22 cellular contexts compared by ENCODE assay signal in the genomic region with DNA sequence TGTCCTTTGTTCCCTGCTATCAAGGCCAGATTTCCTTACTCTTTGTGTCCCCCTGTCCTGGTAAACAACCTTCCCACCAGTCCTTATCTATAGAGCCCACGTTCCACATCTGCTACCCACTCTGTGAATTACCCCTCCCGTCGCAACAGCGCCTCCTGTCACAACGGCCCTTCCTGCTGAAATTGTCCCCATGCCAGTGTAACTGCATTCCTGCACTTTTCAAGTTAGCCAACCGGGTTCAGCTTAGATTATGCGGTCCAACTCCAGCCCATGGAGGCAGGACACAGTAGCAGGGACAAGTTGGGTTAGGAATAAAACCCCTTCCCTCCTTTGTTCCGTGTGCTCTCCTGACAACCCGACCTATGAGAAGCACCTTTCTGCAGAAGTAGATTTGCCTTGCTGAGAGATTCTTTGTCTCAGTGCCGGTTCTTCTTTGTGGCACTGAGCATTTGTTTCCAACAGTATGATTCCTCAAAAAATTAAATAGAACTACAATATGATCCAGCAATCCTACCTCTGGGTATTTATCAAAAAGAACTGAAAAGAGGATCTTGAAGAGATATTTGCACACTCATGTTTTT.
DNase-seq lines count a peak whose midpoint lies in the region; FAIRE-seq and TF ChIP-seq lines count a peak whose summit lies in the region.
"Had no signal": no experiment of that assay in that cellular context is flagged by ENCODE, and none has a peak within 500 bp of the region (broad histone marks: within the 10 kb centered on the region; RNA-seq: fewer than 3 reads in every experiment).

No MANE protein-coding gene starts in this region.

- H2BK12ac ChIP-seq in H1 (ENCODE audit: low read depth, low read length) (no peak overlapping the region), neuronal stem cell (ENCODE audit: low read length) (no peak overlapping the region)

- no peak overlapping the region for H2BK120ac ChIP-seq in H1 (replicated peaks; ENCODE audit: low read depth, low read length)
- no peak overlapping the region for H2BK120ac ChIP-seq in neuronal stem cell (ENCODE audit: low read depth, low read length)

- H2BK20ac ChIP-seq in H1 (ENCODE audit: low read length), result no peak overlapping the region

- H3K27ac ChIP-seq in HEK293 (ENCODE audit: extremely low read depth, low read depth, low read length) (no peak overlapping the region), H1 (ENCODE audit: low read depth, low read length) (no peak overlapping the region), neuronal stem cell (replicated peaks; ENCODE audit: low read length) (no peak overlapping the region)
- H3K27ac ChIP-seq: BLaER1, C4-2B had no signal

- H3K4me2 ChIP-seq in H1 (ENCODE audit: insufficient read depth in 1 of 2, low read depth in 2 of 2, low read length in 2 of 2) (no peak overlapping the region), neuronal stem cell (ENCODE audit: insufficient read depth, low read length, poor library complexity, severe bottlenecking) (no peak overlapping the region)
- H3K4me2 ChIP-seq: BLaER1, GM23338 had no signal

- H3K4ac ChIP-seq in H1 (replicated peaks; ENCODE audit: insufficient read length, low read depth, low read length), result no peak overlapping the region
- H3K4ac ChIP-seq in neuronal stem cell (ENCODE audit: low read length), result no peak overlapping the region

- TF ChIP-seq POLR2A in H1 (IDR thresholded peaks at IDR 0.05; ENCODE audit: control extremely low read depth in 1 of 2, low read depth in 2 of 2, low read length in 2 of 2), result no peak

- no peak for FAIRE-seq in H1 (lab: Jason Lieb, UNC)
- FAIRE-seq: GM12878, GM19239 had no signal

- H4K20me1 ChIP-seq in H1 (replicated peaks in 1 of 2; ENCODE audit: control insufficient read depth in 1 of 2, insufficient read depth in 2 of 2, low read length in 2 of 2), result no peaks in the 10 kb centered on the region
- H4K20me1 ChIP-seq: BLaER1 had no signal

- H3K36me3 Mint-ChIP-seq in osteocyte (ENCODE audit: unreplicated experiment), result peaks cover 4% of the 10 kb centered on the region
- H3K36me3 Mint-ChIP-seq: CD8-positive, alpha-beta memory T cell had no signal

- H2BK15ac ChIP-seq in H1 (ENCODE audit: low read length) (no peak overlapping the region), neuronal stem cell (ENCODE audit: low read length) (no peak overlapping the region)

- H3K56ac ChIP-seq in H1 (replicated peaks; ENCODE audit: insufficient read length, low read depth, low read length), result no peak overlapping the region

- TF ChIP-seq EP300 in H1 (IDR thresholded peaks at IDR 0.05; ENCODE audit: borderline replicate concordance in 1 of 2, low read depth in 2 of 2, low read length in 2 of 2), result no peak

- no peak overlapping the region for H3K4me3 ChIP-seq in HEK293 (ENCODE audit: low read depth, low read length)
- no peak overlapping the region for H3K4me3 ChIP-seq in H1 (ENCODE audit: extremely low read depth in 1 of 4, insufficient read depth in 2 of 4, low read depth in 3 of 4, low read length in 4 of 4)
- H3K4me3 ChIP-seq in neuronal stem cell (ENCODE audit: low read length in 2 of 2), result no peak overlapping the region
- H3K4me3 ChIP-seq: BLaER1, GM12878, GM23338 had no signal

- no peaks in the 10 kb centered on the region for H3K79me2 ChIP-seq in H1 (ENCODE audit: control insufficient read depth in 1 of 2, insufficient read depth in 2 of 2, low read length in 2 of 2)

- TF ChIP-seq CTCF in HEK293 (tag by site-specific recombination; IDR thresholded peaks at IDR 0.05) (no peak), H1 (IDR thresholded peaks at IDR 0.05; ENCODE audit: control extremely low read depth in 1 of 3, insufficient read depth in 1 of 3, low read depth in 1 of 3, low read length in 3 of 3) (peak in 2 of 3 experiments; percentile 47 to 59; a peak in 3 of 4 replicates), osteocyte (IDR thresholded peaks at IDR 0.05) (no peak)

- H2BK5ac ChIP-seq in H1 (ENCODE audit: low read depth, low read length) (no peak overlapping the region), neuronal stem cell (ENCODE audit: low read length) (no peak overlapping the region)

- no peak overlapping the region for H3K9ac ChIP-seq in H1 (replicated peaks in 1 of 4; ENCODE audit: extremely low read depth in 1 of 4, low read depth in 3 of 4, low read length in 3 of 4)
- peak overlapping the region; percentile 30 for H3K9ac ChIP-seq in neuronal stem cell (ENCODE audit: low read depth, low read length, poor library complexity)
- H3K9ac ChIP-seq: BLaER1 had no signal

- TF ChIP-seq RAD21 in H1 (IDR thresholded peaks at IDR 0.05 in 1 of 2, conservative IDR thresholded peaks at IDR 0.05 in 1 of 2; ENCODE audit: low read depth in 2 of 2, low read length in 2 of 2), result peak; percentile 13 to 31; a peak in 1 of 4 replicates

- peaks cover 23% of the 10 kb centered on the region for H3K27me3 Mint-ChIP-seq in osteocyte (ENCODE audit: unreplicated experiment)
- H3K27me3 Mint-ChIP-seq: B cell had no signal

- H3K9me3 Mint-ChIP-seq in osteocyte (ENCODE audit: unreplicated experiment), result peaks cover 15% of the 10 kb centered on the region

- H3K4me1 ChIP-seq in HEK293 (ENCODE audit: control insufficient read depth, insufficient read depth, low read length) (no peaks in the 10 kb centered on the region), H1 (replicated peaks in 1 of 4; ENCODE audit: control insufficient read depth in 3 of 4, insufficient read depth in 4 of 4, low read length in 3 of 4) (no peaks in the 10 kb centered on the region), neuronal stem cell (ENCODE audit: control insufficient read depth in 2 of 2, insufficient read depth in 1 of 2, low read depth in 1 of 2, low read length in 2 of 2) (no peaks in the 10 kb centered on the region)
- H3K4me1 ChIP-seq: BLaER1 had no signal

- CTCF ChIA-PET in HEK293 (lab: Yijun Ruan, JAX) (interaction anchor here (0.6 kb wide), 1 partner anchor 308 kb away, joined by 5 read pairs; no protein-coding TSS in a partner anchor), H1 (lab: Charles Lee; ENCODE audit: partially characterized antibody) (interaction anchor here (0.8 to 2.3 kb wide), 4 partner anchors 8 to 40 kb away, joined by 3 to 7 read pairs (median 3); no protein-coding TSS in a partner anchor)

- peak in 1 of 2 experiments; percentile 54 for DNase-seq in H1 (ENCODE audit: low read depth in 1 of 2, low spot score in 2 of 2)
- DNase-seq in islet precursor cell, result peak; percentile 60
- no peak for DNase-seq in neuronal stem cell (ENCODE audit: low spot score)
- no peak for DNase-seq in activated CD4-positive, alpha-beta T cell treated with anti-CD3 and anti-CD28 coated beads, Interleukin-2, amount 50 U/mL, for 1 hour
- DNase-seq in osteocyte (ENCODE audit: extremely low spot score, unreplicated experiment), result no peak
- DNase-seq in CD1c-positive myeloid dendritic cell (ENCODE audit: extremely low spot score), result no peak
- DNase-seq in NCI-H1436 treated with DMSO at 0.1 percent for 48 hours (lab: John Stamatoyannopoulos, UW), result no peak
- DNase-seq: CD4-positive, alpha-beta T cell; CD8-positive, alpha-beta memory T cell; DMS 273 treated with DMSO at 0.1 percent for 48 hours; DMS79; EL; GDM1; H7; HFFc6 had no signal

- no peak overlapping the region for H3K27ac Mint-ChIP-seq in osteocyte (ENCODE audit: unreplicated experiment)
- H3K27ac Mint-ChIP-seq: B cell; CD4-positive, alpha-beta T cell; CD8-positive, alpha-beta memory T cell; GM23338; HFFc6 had no signal

- H3K27me3 ChIP-seq in H1 (replicated peaks in 1 of 4; ENCODE audit: control insufficient read depth in 3 of 4, extremely low read depth in 1 of 4, insufficient read depth in 3 of 4, low read length in 3 of 4), result no peaks in the 10 kb centered on the region
- no peaks in the 10 kb centered on the region for H3K27me3 ChIP-seq in neuronal stem cell (ENCODE audit: control insufficient read depth in 3 of 3, insufficient read depth in 3 of 3, low read depth in 1 of 3, low read length in 3 of 3)
- H3K27me3 ChIP-seq: BLaER1 had no signal

- H4K5ac ChIP-seq in H1 (ENCODE audit: insufficient read length, low read depth, low read length), result no peak overlapping the region

- H4K8ac ChIP-seq in H1 (ENCODE audit: extremely low read depth, insufficient read depth, low read length) (no peak overlapping the region), neuronal stem cell (ENCODE audit: low read depth, low read length) (no peak overlapping the region)

- H3K36me3 ChIP-seq in HEK293 (ENCODE audit: control insufficient read depth in 2 of 2, insufficient read depth in 1 of 2, low read length in 2 of 2), result no peaks in the 10 kb centered on the region
- no peaks in the 10 kb centered on the region for H3K36me3 ChIP-seq in H1 (ENCODE audit: control insufficient read depth in 2 of 4, insufficient read depth in 4 of 4, low read length in 3 of 4)
- H3K36me3 ChIP-seq in neuronal stem cell (replicated peaks in 1 of 2; ENCODE audit: control insufficient read depth in 2 of 2, insufficient read depth in 2 of 2, low read length in 2 of 2), result no peaks in the 10 kb centered on the region
- H3K36me3 ChIP-seq: BLaER1 had no signal

- H3K4me1 Mint-ChIP-seq in osteocyte (ENCODE audit: unreplicated experiment), result no peaks in the 10 kb centered on the region
- H3K4me1 Mint-ChIP-seq: B cell; CD8-positive, alpha-beta memory T cell; GM23338 had no signal

- H4K91ac ChIP-seq in H1 (replicated peaks; ENCODE audit: insufficient read length, low read length), result no peak overlapping the region
- no peak overlapping the region for H4K91ac ChIP-seq in neuronal stem cell (ENCODE audit: low read depth, low read length, poor library complexity)

- H3K9me3 ChIP-seq in HEK293 (ENCODE audit: control insufficient read depth, insufficient read depth, low read depth, low read length) (no peaks in the 10 kb centered on the region), H1 (ENCODE audit: insufficient read depth in 2 of 2, low read depth in 1 of 2, low read length in 1 of 2) (no peaks in the 10 kb centered on the region), neuronal stem cell (replicated peaks in 1 of 2; ENCODE audit: control insufficient read depth in 2 of 2, insufficient read depth in 1 of 2, low read depth in 1 of 2, low read length in 2 of 2) (peaks cover 4 to 6% of the 10 kb centered on the region in 2 donors)

- H3K18ac ChIP-seq in H1 (ENCODE audit: extremely low read depth, low read length) (no peak overlapping the region), neuronal stem cell (ENCODE audit: low read length) (no peak overlapping the region)

- 77% methylated on average over 10 of the region's 10 CpGs; no CpG with 5 or more reads in 1 of the 2 experiments for WGBS in H1 (ENCODE audit: extremely low coverage in 1 of 2, insufficient coverage in 1 of 2, insufficient read length in 1 of 2, insufficient replicate concordance in 2 of 2, low coverage in 1 of 2, low lambda C conversion rate in 2 of 2, missing lambda C conversion rate in 1 of 2), 2 experiments
- WGBS in neuronal stem cell (ENCODE audit: extremely low coverage in 2 of 2, insufficient read length in 2 of 2, insufficient replicate concordance in 1 of 2), 2 donors, result no CpG with 5 or more reads among the region's 10 CpGs

- H2AK5ac ChIP-seq in H1 (ENCODE audit: low read depth, low read length), result no peak overlapping the region
- no peak overlapping the region for H2AK5ac ChIP-seq in neuronal stem cell (ENCODE audit: low read depth, low read length)

- H3K4me3 Mint-ChIP-seq in osteocyte (ENCODE audit: unreplicated experiment), result no peak overlapping the region
- H3K4me3 Mint-ChIP-seq: B cell; CD4-positive, alpha-beta T cell; CD8-positive, alpha-beta memory T cell; GM23338; HFFc6 had no signal

- no peaks in the 10 kb centered on the region for H3K23me2 ChIP-seq in H1 (ENCODE audit: low read depth, low read length)

- H3K23ac ChIP-seq in H1 (ENCODE audit: insufficient read length), result no peak overlapping the region
- no peak overlapping the region for H3K23ac ChIP-seq in neuronal stem cell (ENCODE audit: low read depth, low read length, poor library complexity)

- H3K14ac ChIP-seq in H1 (ENCODE audit: insufficient read length) (no peak overlapping the region), neuronal stem cell (ENCODE audit: low read length) (no peak overlapping the region)

- POLR2A ChIA-PET in HEK293 (lab: Yijun Ruan, JAX), result no interaction called here
- POLR2A ChIA-PET in H1 (lab: Charles Lee; ENCODE audit: partially characterized antibody), result no interaction called here

- H3K79me1 ChIP-seq in H1 (ENCODE audit: low read depth, low read length) (no peaks in the 10 kb centered on the region), neuronal stem cell (ENCODE audit: low read depth, low read length) (no peaks in the 10 kb centered on the region)

- peak overlapping the region; percentile 74; the same call in 1 of the 2 replicates for H2AFZ ChIP-seq in H1 (ENCODE audit: low read length)
- H2AFZ ChIP-seq in neuronal stem cell (ENCODE audit: low read length), result no peak overlapping the region
- H2AFZ ChIP-seq: GM23338 had no signal

Comparison
In these comparisons a context has a peak if more than half of its experiments do, and no peak if none do; other contexts are left out.
1. CTCF ChIP-seq: peak in H1 (2 of 3); none in HEK293 (single experiment) and osteocyte (single experiment).
2. Of the 6 proteins assayed by ChIP-seq in both HEK293 and H1: peak only in HEK293: none; only in H1: CTCF; in both: none; in neither: 5.